In the genomic region with DNA sequence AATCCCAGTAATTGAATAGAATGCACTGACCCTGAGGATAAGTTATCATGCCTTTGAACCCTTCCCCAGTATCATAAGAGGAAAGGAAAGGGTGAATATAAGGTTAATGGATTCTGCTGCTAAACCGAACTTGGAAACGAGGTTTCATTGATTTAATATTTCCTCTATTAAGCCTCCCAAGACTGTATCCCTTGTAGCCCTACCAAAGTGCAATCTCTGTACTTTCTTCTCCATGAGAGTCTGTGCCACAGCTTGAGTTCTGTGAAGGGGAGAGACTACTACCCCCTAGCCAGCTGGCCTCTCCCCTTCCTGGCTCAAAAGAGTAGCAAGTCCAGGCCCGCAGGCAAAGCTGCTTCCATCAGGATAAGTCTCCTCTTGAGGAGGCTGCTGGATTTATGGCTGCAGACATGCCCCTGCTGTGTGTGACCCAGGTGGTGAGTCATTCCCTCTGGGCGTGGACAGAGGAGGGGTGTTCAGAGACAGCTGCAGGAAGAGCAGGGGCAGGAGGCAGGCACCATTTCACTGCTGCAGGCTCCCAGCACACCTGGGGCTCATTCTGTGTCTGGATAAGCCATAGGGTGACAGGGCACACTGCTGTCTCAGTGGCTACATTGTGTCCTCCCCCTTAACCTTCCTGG, we compare ENCODE assay signal across 1 cellular context.
TF ChIP-seq lines count a peak whose summit lies in the region.

No MANE protein-coding gene starts in this region.

TF ChIP-seq in GM23338, 12 proteins besides CTCF, POLR2A, EP300 and RAD21 (continued from another document):
- TF ChIP-seq, protein P1, sequence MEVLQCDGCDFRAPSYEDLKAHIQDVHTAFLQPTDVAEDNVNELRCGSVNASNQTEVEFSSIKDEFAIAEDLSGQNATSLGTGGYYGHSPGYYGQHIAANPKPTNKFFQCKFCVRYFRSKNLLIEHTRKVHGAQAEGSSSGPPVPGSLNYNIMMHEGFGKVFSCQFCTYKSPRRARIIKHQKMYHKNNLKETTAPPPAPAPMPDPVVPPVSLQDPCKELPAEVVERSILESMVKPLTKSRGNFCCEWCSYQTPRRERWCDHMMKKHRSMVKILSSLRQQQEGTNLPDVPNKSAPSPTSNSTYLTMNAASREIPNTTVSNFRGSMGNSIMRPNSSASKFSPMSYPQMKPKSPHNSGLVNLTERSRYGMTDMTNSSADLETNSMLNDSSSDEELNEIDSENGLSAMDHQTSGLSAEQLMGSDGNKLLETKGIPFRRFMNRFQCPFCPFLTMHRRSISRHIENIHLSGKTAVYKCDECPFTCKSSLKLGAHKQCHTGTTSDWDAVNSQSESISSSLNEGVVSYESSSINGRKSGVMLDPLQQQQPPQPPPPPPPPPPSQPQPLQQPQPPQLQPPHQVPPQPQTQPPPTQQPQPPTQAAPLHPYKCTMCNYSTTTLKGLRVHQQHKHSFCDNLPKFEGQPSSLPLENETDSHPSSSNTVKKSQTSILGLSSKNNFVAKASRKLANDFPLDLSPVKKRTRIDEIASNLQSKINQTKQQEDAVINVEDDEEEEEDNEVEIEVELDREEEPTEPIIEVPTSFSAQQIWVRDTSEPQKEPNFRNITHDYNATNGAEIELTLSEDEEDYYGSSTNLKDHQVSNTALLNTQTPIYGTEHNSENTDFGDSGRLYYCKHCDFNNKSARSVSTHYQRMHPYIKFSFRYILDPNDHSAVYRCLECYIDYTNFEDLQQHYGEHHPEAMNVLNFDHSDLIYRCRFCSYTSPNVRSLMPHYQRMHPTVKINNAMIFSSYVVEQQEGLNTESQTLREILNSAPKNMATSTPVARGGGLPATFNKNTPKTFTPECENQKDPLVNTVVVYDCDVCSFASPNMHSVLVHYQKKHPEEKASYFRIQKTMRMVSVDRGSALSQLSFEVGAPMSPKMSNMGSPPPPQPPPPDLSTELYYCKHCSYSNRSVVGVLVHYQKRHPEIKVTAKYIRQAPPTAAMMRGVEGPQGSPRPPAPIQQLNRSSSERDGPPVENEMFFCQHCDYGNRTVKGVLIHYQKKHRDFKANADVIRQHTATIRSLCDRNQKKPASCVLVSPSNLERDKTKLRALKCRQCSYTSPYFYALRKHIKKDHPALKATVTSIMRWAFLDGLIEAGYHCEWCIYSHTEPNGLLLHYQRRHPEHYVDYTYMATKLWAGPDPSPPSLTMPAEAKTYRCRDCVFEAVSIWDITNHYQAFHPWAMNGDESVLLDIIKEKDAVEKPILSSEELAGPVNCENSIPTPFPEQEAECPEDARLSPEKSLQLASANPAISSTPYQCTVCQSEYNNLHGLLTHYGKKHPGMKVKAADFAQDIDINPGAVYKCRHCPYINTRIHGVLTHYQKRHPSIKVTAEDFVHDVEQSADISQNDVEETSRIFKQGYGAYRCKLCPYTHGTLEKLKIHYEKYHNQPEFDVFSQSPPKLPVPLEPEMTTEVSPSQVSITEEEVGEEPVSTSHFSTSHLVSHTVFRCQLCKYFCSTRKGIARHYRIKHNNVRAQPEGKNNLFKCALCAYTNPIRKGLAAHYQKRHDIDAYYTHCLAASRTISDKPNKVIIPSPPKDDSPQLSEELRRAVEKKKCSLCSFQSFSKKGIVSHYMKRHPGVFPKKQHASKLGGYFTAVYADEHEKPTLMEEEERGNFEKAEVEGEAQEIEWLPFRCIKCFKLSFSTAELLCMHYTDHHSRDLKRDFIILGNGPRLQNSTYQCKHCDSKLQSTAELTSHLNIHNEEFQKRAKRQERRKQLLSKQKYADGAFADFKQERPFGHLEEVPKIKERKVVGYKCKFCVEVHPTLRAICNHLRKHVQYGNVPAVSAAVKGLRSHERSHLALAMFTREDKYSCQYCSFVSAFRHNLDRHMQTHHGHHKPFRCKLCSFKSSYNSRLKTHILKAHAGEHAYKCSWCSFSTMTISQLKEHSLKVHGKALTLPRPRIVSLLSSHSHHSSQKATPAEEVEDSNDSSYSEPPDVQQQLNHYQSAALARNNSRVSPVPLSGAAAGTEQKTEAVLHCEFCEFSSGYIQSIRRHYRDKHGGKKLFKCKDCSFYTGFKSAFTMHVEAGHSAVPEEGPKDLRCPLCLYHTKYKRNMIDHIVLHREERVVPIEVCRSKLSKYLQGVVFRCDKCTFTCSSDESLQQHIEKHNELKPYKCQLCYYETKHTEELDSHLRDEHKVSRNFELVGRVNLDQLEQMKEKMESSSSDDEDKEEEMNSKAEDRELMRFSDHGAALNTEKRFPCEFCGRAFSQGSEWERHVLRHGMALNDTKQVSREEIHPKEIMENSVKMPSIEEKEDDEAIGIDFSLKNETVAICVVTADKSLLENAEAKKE (CRISPR knock-in tag; IDR thresholded peaks at IDR 0.05), result no peak
- TF ChIP-seq EZH2phosphoT487 (IDR thresholded peaks at IDR 0.05; ENCODE audit: unreplicated experiment) (no peak), NANOG (IDR thresholded peaks at IDR 0.05; ENCODE audit: borderline replicate concordance) (no peak), ZNF331 (CRISPR knock-in tag; IDR thresholded peaks at IDR 0.05; ENCODE audit: low read depth) (no peak), JUNB (IDR thresholded peaks at IDR 0.05; ENCODE audit: unreplicated experiment) (no peak), POLR2AphosphoS5 (IDR thresholded peaks at IDR 0.05; ENCODE audit: low read depth) (no peak), STAT1 (IDR thresholded peaks at IDR 0.05; ENCODE audit: unreplicated experiment) (no peak), ZNF114 (CRISPR knock-in tag; IDR thresholded peaks at IDR 0.05) (no peak), EZH2 (IDR thresholded peaks at IDR 0.05; ENCODE audit: low read depth, unreplicated experiment) (no peak)
- TF ChIP-seq, protein P2, sequence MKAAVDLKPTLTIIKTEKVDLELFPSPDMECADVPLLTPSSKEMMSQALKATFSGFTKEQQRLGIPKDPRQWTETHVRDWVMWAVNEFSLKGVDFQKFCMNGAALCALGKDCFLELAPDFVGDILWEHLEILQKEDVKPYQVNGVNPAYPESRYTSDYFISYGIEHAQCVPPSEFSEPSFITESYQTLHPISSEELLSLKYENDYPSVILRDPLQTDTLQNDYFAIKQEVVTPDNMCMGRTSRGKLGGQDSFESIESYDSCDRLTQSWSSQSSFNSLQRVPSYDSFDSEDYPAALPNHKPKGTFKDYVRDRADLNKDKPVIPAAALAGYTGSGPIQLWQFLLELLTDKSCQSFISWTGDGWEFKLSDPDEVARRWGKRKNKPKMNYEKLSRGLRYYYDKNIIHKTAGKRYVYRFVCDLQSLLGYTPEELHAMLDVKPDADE (IDR thresholded peaks at IDR 0.05), result no peak
- TF ChIP-seq, protein P3, sequence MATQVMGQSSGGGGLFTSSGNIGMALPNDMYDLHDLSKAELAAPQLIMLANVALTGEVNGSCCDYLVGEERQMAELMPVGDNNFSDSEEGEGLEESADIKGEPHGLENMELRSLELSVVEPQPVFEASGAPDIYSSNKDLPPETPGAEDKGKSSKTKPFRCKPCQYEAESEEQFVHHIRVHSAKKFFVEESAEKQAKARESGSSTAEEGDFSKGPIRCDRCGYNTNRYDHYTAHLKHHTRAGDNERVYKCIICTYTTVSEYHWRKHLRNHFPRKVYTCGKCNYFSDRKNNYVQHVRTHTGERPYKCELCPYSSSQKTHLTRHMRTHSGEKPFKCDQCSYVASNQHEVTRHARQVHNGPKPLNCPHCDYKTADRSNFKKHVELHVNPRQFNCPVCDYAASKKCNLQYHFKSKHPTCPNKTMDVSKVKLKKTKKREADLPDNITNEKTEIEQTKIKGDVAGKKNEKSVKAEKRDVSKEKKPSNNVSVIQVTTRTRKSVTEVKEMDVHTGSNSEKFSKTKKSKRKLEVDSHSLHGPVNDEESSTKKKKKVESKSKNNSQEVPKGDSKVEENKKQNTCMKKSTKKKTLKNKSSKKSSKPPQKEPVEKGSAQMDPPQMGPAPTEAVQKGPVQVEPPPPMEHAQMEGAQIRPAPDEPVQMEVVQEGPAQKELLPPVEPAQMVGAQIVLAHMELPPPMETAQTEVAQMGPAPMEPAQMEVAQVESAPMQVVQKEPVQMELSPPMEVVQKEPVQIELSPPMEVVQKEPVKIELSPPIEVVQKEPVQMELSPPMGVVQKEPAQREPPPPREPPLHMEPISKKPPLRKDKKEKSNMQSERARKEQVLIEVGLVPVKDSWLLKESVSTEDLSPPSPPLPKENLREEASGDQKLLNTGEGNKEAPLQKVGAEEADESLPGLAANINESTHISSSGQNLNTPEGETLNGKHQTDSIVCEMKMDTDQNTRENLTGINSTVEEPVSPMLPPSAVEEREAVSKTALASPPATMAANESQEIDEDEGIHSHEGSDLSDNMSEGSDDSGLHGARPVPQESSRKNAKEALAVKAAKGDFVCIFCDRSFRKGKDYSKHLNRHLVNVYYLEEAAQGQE (IDR thresholded peaks at IDR 0.05; ENCODE audit: unreplicated experiment), result no peak
